Comparison of ENCODE assay signal across 10 cellular contexts in genomic region chr9:78325343-78325742, GRCh38. TPM values are rescaled to one million over a fixed set of nuclear protein-coding genes. Genes with fewer than 3 reads are reported as not detected.
DNase-seq lines count a peak whose midpoint lies in the region; ATAC-seq and TF ChIP-seq lines count a peak whose summit lies in the region.
"Had no signal": no experiment of that assay in that cellular context is flagged by ENCODE, and none has a peak within 500 bp of the region (broad histone marks: within the 10 kb centered on the region; RNA-seq: fewer than 3 reads in every experiment).

No MANE protein-coding gene starts in this region.

- H3K27ac ChIP-seq in GM23248: no peak overlapping the region
- peak overlapping the region in 1 of 2 experiments; percentile 99; a peak in 2 of 4 replicates for H3K27ac ChIP-seq in SK-N-SH (ENCODE audit: low read depth in 2 of 2, low read length in 1 of 2)
- H3K27ac ChIP-seq in ovary: no peak overlapping the region

- ATAC-seq in GM21515 (IDR thresholded peaks at IDR 0.05; ENCODE audit: unreplicated experiment) (no peak), HG03432 (IDR thresholded peaks at IDR 0.05; ENCODE audit: unreplicated experiment) (no peak), HG02678 (IDR thresholded peaks at IDR 0.05; ENCODE audit: unreplicated experiment) (no peak)

- no peak for TF ChIP-seq POLR2A in ovary (IDR thresholded peaks at IDR 0.05)

- DNase-seq in GM23248 (peak; percentile 20), SK-N-SH (peak; percentile 76), fibroblast of the conjunctiva (ENCODE audit: low read depth) (peak; percentile 45), ovary (peak; percentile 22 to 62 (median 44)), DMS153 treated with DMSO at 0.1 percent for 48 hours (lab: John Stamatoyannopoulos, UW; ENCODE audit: unreplicated experiment) (no peak)
- DNase-seq: GOT3, naive B cell had no signal

- in situ Hi-C loops in GM23248 (cut with MboI): no loop called here

- H3F3A ChIP-seq in GM23248 (ENCODE audit: insufficient read depth) (no peaks in the 10 kb centered on the region), SK-N-SH (replicated peaks; ENCODE audit: insufficient read depth) (no peaks in the 10 kb centered on the region)

- H3K36me3 ChIP-seq in GM23248 (ENCODE audit: low read depth): peaks cover 58% of the 10 kb centered on the region
- H3K36me3 ChIP-seq in SK-N-SH (replicated peaks in 1 of 2; ENCODE audit: control insufficient read depth in 1 of 2, insufficient read depth in 2 of 2, low read length in 1 of 2): peaks cover 22 to 30% of the 10 kb centered on the region in 2 experiments
- no peaks in the 10 kb centered on the region for H3K36me3 ChIP-seq in ovary

- CTCF ChIA-PET in SK-N-SH (lab: Yijun Ruan, JAX): interaction anchor here (0.5 to 2.5 kb wide), 2 partner anchors 44 to 886 kb away, joined by 3 to 10 read pairs; no protein-coding TSS in a partner anchor

- H3K9me3 ChIP-seq in GM23248 (ENCODE audit: low read depth) (no peaks in the 10 kb centered on the region), SK-N-SH (no peaks in the 10 kb centered on the region), ovary (no peaks in the 10 kb centered on the region)

- TF ChIP-seq CTCF in SK-N-SH (IDR thresholded peaks at IDR 0.05): no peak
- TF ChIP-seq CTCF in ovary (IDR thresholded peaks at IDR 0.05): no peak

- H3K4me1 ChIP-seq in GM23248 (ENCODE audit: insufficient read depth) (no peaks in the 10 kb centered on the region), SK-N-SH (ENCODE audit: control insufficient read depth in 1 of 2, insufficient read depth in 2 of 2, low read depth in 1 of 2, low read length in 1 of 2) (peaks cover 0 to 36% of the 10 kb centered on the region in 2 experiments; a peak in 2 of 4 replicates), ovary (ENCODE audit: insufficient read depth) (peaks cover 1% of the 10 kb centered on the region)

- H2AFZ ChIP-seq in GM23248: no peak overlapping the region
- no peak overlapping the region for H2AFZ ChIP-seq in SK-N-SH (ENCODE audit: low read depth)

- no peak for TF ChIP-seq RAD21 in SK-N-SH (IDR thresholded peaks at IDR 0.05; ENCODE audit: low read length)

- H3K4me2 ChIP-seq in GM23248 (ENCODE audit: unreplicated experiment): no peak overlapping the region
- H3K4me2 ChIP-seq in SK-N-SH: no peak overlapping the region

- H3K27me3 ChIP-seq in GM23248 (replicated peaks; ENCODE audit: insufficient read depth): no peaks in the 10 kb centered on the region
- H3K27me3 ChIP-seq in SK-N-SH (ENCODE audit: insufficient read depth): no peaks in the 10 kb centered on the region
- H3K27me3 ChIP-seq in ovary: no peaks in the 10 kb centered on the region

- intact Hi-C loops in ovary (cut with DNase I): no loop called here

- H4K20me1 ChIP-seq in GM23248 (ENCODE audit: insufficient read depth): 0 out of 2 replicates have a peak, but pooled peaks cover 4% of the 10 kb centered on the region
- H4K20me1 ChIP-seq in SK-N-SH (ENCODE audit: insufficient read depth): no peaks in the 10 kb centered on the region

- H3K9ac ChIP-seq in GM23248 (no peak overlapping the region), SK-N-SH (no peak overlapping the region)

- POLR2A ChIA-PET in SK-N-SH (lab: Yijun Ruan, JAX): interaction anchor here (1.9 to 2.7 kb wide), 2 partner anchors 11 to 28 kb away, joined by 7 to 23 read pairs; partner anchors contain the start of gene PSAT1

- no peak overlapping the region for H3K4me3 ChIP-seq in GM23248
- no peak overlapping the region for H3K4me3 ChIP-seq in SK-N-SH (ENCODE audit: low read depth in 2 of 2, low read length in 1 of 2)
- H3K4me3 ChIP-seq in ovary: no peak overlapping the region

- no peaks in the 10 kb centered on the region for H3K79me2 ChIP-seq in GM23248 (ENCODE audit: insufficient read depth)
- H3K79me2 ChIP-seq in SK-N-SH (ENCODE audit: insufficient read depth): no peaks in the 10 kb centered on the region

- TF ChIP-seq EP300 in SK-N-SH (IDR thresholded peaks at IDR 0.05; ENCODE audit: borderline replicate concordance in 1 of 2, low read depth in 1 of 2, low read length in 1 of 2) (peak; percentile 25 to 90; a peak in 3 of 4 replicates), ovary (IDR thresholded peaks at IDR 0.05) (no peak)

- WGBS in GM23248 (ENCODE audit: low coverage in 1 of 2, low lambda C conversion rate in 2 of 2, missing lambda C conversion rate in 2 of 2), 2 experiments: 35 to 41% methylated on average over 6 of the region's 6 CpGs
- 28% methylated on average over 6 of the region's 6 CpGs for WGBS in SK-N-SH (ENCODE audit: low lambda C conversion rate)
- 6 to 8% (median 8%) methylated on average over 6 of the region's 6 CpGs for WGBS in ovary, 3 donors

- no peaks in the 10 kb centered on the region for H3K9me2 ChIP-seq in GM23248 (ENCODE audit: insufficient read depth)
- no peaks in the 10 kb centered on the region for H3K9me2 ChIP-seq in SK-N-SH

TF ChIP-seq in SK-N-SH, 30 proteins besides CTCF, POLR2A, EP300 and RAD21 (continues in another document):
- no peak for TF ChIP-seq IRF3 (IDR thresholded peaks at IDR 0.05; ENCODE audit: low read depth, low read length)
- TF ChIP-seq TCF12 (IDR thresholded peaks at IDR 0.05): peak; percentile 87
- TF ChIP-seq EZH2phosphoT487 (IDR thresholded peaks at IDR 0.05; ENCODE audit: borderline replicate concordance, low read depth): no peak
- TF ChIP-seq, protein P1, sequence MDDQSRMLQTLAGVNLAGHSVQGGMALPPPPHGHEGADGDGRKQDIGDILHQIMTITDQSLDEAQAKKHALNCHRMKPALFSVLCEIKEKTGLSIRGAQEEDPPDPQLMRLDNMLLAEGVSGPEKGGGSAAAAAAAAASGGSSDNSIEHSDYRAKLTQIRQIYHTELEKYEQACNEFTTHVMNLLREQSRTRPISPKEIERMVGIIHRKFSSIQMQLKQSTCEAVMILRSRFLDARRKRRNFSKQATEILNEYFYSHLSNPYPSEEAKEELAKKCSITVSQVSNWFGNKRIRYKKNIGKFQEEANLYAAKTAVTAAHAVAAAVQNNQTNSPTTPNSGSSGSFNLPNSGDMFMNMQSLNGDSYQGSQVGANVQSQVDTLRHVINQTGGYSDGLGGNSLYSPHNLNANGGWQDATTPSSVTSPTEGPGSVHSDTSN (IDR thresholded peaks at IDR 0.05): no peak
- TF ChIP-seq, protein P2, sequence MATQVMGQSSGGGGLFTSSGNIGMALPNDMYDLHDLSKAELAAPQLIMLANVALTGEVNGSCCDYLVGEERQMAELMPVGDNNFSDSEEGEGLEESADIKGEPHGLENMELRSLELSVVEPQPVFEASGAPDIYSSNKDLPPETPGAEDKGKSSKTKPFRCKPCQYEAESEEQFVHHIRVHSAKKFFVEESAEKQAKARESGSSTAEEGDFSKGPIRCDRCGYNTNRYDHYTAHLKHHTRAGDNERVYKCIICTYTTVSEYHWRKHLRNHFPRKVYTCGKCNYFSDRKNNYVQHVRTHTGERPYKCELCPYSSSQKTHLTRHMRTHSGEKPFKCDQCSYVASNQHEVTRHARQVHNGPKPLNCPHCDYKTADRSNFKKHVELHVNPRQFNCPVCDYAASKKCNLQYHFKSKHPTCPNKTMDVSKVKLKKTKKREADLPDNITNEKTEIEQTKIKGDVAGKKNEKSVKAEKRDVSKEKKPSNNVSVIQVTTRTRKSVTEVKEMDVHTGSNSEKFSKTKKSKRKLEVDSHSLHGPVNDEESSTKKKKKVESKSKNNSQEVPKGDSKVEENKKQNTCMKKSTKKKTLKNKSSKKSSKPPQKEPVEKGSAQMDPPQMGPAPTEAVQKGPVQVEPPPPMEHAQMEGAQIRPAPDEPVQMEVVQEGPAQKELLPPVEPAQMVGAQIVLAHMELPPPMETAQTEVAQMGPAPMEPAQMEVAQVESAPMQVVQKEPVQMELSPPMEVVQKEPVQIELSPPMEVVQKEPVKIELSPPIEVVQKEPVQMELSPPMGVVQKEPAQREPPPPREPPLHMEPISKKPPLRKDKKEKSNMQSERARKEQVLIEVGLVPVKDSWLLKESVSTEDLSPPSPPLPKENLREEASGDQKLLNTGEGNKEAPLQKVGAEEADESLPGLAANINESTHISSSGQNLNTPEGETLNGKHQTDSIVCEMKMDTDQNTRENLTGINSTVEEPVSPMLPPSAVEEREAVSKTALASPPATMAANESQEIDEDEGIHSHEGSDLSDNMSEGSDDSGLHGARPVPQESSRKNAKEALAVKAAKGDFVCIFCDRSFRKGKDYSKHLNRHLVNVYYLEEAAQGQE (IDR thresholded peaks at IDR 0.05; ENCODE audit: low read depth, low read length): no peak
- no peak for TF ChIP-seq JUND (IDR thresholded peaks at IDR 0.05)
- no peak for TF ChIP-seq MAX (IDR thresholded peaks at IDR 0.05; ENCODE audit: low read depth)
- TF ChIP-seq USF1 (IDR thresholded peaks at IDR 0.05; ENCODE audit: borderline replicate concordance, low read depth): no peak
- 0 out of 2 replicates have a peak, but pooled peaks have one; percentile 11 for TF ChIP-seq GABPA (IDR thresholded peaks at IDR 0.05; ENCODE audit: low read depth)

RNA-seq across cellular contexts. Expression of gene PSAT1, which starts 28.4 kb away (rescaled TPM):
- 368 and 376 TPM in 2 replicates for total RNA-seq in GM23248 (2014; rRNA removed; shearing (Covaris generic))
- polyA plus RNA-seq in GM23248 (2016; fragmentation: Nextera tagmentation; extraction: Ambion mirVana) (510 and 533 TPM in 2 replicates), SK-N-SH (2012; rRNA removed) (37.0 and 52.4 TPM in 2 replicates), ovary (10 to 100 TPM in 1 of 2 donors, 1 to 10 TPM in 1; 1.5 to 10.2 TPM)
- polyA plus RNA-seq in SK-N-SH (2012; cell fraction: cytosol; rRNA removed): 48.1 and 52.2 TPM in 2 replicates
- polyA plus RNA-seq in SK-N-SH (2012; cell fraction: nucleus; rRNA removed): 18.5 and 43.2 TPM in 2 replicates
- 100 to 1,000 TPM in 1 of 7 donors, 10 to 100 TPM in 2, 1 to 10 TPM in 3, under 1 TPM in 1; 0.83 to 153 (median 7.1) TPM for total RNA-seq in ovary
